ENCODE assay signal across 17 cellular contexts in the genomic region with DNA sequence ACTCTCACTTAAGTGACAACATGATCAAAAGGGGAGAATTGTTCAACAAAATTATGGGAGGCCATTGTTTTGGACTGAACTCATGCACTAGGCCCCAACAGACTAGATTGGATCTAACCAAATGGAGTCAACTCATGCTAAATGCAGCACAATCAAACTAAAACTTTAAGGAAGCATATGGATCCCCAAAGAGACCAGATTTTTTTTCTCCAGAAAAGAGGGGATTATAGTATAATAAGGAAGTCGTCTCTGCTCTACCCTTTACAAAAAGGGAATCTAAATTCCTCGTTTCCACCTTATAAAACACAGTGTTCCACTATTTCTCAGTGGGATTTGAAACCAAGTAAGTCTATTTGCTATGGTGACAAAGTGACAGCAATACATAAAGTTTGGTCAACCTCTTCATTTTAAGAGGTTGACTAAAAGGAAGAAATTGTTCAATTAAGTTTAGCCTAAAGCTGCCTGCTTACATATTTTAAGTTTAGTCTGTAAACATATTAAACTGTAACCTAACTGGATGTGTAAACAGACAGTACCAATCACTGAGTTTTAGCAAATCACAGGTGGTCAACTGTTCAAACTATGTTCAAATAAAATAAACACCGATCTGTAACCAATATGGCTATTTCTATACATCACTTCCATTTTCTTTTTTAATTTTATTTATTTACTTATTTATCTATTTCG.
"Had no signal": no experiment of that assay in that cellular context is flagged by ENCODE, and none has a peak within 500 bp of the region (broad histone marks: within the 10 kb centered on the region; RNA-seq: fewer than 3 reads in every experiment).

No MANE protein-coding gene starts in this region.

- H3K4me3 ChIP-seq: colonic mucosa, left lung, pancreas, right lobe of liver, skin epidermis, tibial nerve had no signal

- H3K36me3 ChIP-seq: colonic mucosa, left lung, pancreas, right lobe of liver, tibial nerve had no signal

- H3K27ac ChIP-seq: right lobe of liver, VCaP had no signal

- ATAC-seq: activated CD8-positive, alpha-beta T cell treated with anti-CD3 and anti-CD28 coated beads, Interleukin-2, amount 10 ng/mL, durations not matched to agents 7 days and 5 days; activated naive CD4-positive, alpha-beta T cell treated with anti-CD3 and anti-CD28 coated beads, Interleukin-2, amount 50 U/mL, for 72 hours; activated T-helper 17 cell treated with anti-CD3 and anti-CD28 coated beads, Interleukin-2, amount 50 U/mL, for 72 hours; natural killer cell treated with Interleukin-12 subunit alpha and Interleukin-12 subunit beta and Interleukin-15 and Interleukin-18, amount 100 ng/mL, for 72 hours had no signal

- H3K9me3 ChIP-seq: colonic mucosa, left lung, pancreas, right lobe of liver, tibial nerve had no signal

- H3K27me3 ChIP-seq: colonic mucosa, left lung, pancreas, right lobe of liver, tibial nerve had no signal

- DNase-seq: activated CD4-positive, alpha-beta T cell treated with anti-CD3 and anti-CD28 coated beads, Interleukin-2, amount 50 U/mL, for 1 hour; activated CD4-positive, CD25-positive, alpha-beta regulatory T cell treated with anti-CD3 and anti-CD28 coated beads, Interleukin-2, amount 50 U/mL, for 72 hours; activated CD8-positive, alpha-beta T cell treated with anti-CD3 and anti-CD28 coated beads, Interleukin-2, amount 10 ng/mL, durations not matched to agents 7 days and 5 days; activated T-cell treated with anti-CD3 and anti-CD28 coated beads, Interleukin-2, amount 50 U/mL, for 24 hours; colonic mucosa; immature natural killer cell; left lung; midbrain; pancreas; stimulated activated CD4-positive, alpha-beta T cell treated with anti-CD3 and anti-CD28 coated beads, Interleukin-1b, Interleukin-23, amount 100 ng/mL, for 48 hours had no signal
